8 cellular contexts compared by ENCODE assay signal in the genomic region with DNA sequence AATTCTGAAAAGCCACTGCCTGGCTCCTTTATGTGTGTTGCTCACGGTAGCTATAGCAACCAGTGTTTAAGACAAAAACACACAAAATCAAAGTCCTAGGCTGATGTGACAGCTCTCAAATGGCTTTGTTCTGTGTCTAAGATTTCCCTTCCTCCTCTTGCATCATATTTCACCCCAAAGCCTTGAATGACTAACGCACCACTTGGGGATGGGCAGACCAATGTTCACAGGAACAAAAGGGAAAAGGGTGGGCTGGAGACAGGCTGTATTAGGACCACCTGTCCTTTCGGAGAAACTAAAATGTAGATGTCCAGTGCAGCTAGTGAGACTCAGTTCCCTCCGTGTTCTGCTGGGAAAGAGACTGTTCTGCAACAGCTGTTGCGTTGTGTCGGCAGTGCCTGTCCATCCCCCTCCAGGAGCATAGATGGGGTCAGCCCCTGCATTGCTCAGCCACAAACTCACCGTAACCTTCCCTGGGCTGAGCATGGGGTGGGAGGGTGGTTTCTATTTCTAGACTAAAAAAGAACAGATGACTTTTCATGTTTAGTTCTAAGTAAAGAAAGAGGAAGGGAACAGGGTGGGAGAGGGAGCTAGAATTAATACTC.
DNase-seq lines count a peak whose midpoint lies in the region; ATAC-seq and TF ChIP-seq lines count a peak whose summit lies in the region.

No MANE protein-coding gene starts in this region.

- H3K4me3 ChIP-seq in astrocyte of the cerebellum (ENCODE audit: low read depth, low read length): peak overlapping the region; percentile 6

- DNase-seq in astrocyte of the cerebellum (ENCODE audit: low read depth) (peak; percentile 22), kidney tubule cell (ENCODE audit: low spot score) (peak; percentile 45), T-helper 9 cell (no peak)

- peak; percentile 90 for ATAC-seq in GM18511 (IDR thresholded peaks at IDR 0.05; ENCODE audit: unreplicated experiment)
- peak; percentile 81 for ATAC-seq in HG03442 (IDR thresholded peaks at IDR 0.05; ENCODE audit: unreplicated experiment)
- no peak for ATAC-seq in HG03159 (IDR thresholded peaks at IDR 0.05; ENCODE audit: unreplicated experiment)
- no peak for ATAC-seq in HG03520 (IDR thresholded peaks at IDR 0.05; ENCODE audit: unreplicated experiment)
- ATAC-seq in GM18873 (IDR thresholded peaks at IDR 0.05; ENCODE audit: low FRiP score, unreplicated experiment): no peak

- in situ Hi-C loops in astrocyte of the cerebellum (cut with HindIII; ENCODE audit: low sequenced_read_pairs): no loop called here

- TF ChIP-seq CTCF in astrocyte of the cerebellum (IDR thresholded peaks at IDR 0.05; ENCODE audit: low read depth, low read length, missing control alignments): no peak

Comparison
In these comparisons a context has a peak if more than half of its experiments do, and no peak if none do; other contexts are left out.
1. ATAC-seq: peak in GM18511 (single experiment) and HG03442 (single experiment); none in HG03159 (single experiment), HG03520 (single experiment) and GM18873 (single experiment).